In genomic region chr11:86592659-86593451, GRCh38 we compare ENCODE assay signal across 8 cellular contexts.
A peak's percentile ranks its signal among the peaks of the same experiment; 100 is the strongest.
DNase-seq lines count a peak whose midpoint lies in the region; ATAC-seq lines count a peak whose summit lies in the region.

No MANE protein-coding gene starts in this region.

- CTCF ChIA-PET in T-cell (lab: Charles Lee): interaction anchor here in 1 of 2 donors (0.7 to 0.8 kb wide), 2 partner anchors 16 to 155 kb away, joined by 3 to 6 read pairs; no protein-coding TSS in a partner anchor

- ATAC-seq in GM18508 (IDR thresholded peaks at IDR 0.05; ENCODE audit: insufficient read depth, unreplicated experiment) (peak; percentile 94), HG02763 (IDR thresholded peaks at IDR 0.05; ENCODE audit: unreplicated experiment) (peak; percentile 86), T-cell (replicated peaks in 1 of 4) (peak; percentile 55 to 97 (median 77)), left lobe of liver (peak; percentile 43)
- ATAC-seq in activated naive CD8-positive, alpha-beta T cell treated with anti-CD3 and anti-CD28 coated beads, Interleukin-2, amount 50 U/mL, for 24 hours: peak; percentile 94

- no peaks in the 10 kb centered on the region for H3K36me3 ChIP-seq in H7 (replicated peaks; ENCODE audit: control insufficient read depth, insufficient read depth, low read length)

- no peaks in the 10 kb centered on the region for H3K9me3 Mint-ChIP-seq in T-cell
- H3K9me3 Mint-ChIP-seq in activated naive CD8-positive, alpha-beta T cell treated with anti-CD3 and anti-CD28 coated beads, Interleukin-2, amount 50 U/mL, for 24 hours: peaks cover 13% of the 10 kb centered on the region

- H3K27ac Mint-ChIP-seq in T-cell: no peak overlapping the region
- H3K27ac Mint-ChIP-seq in activated naive CD8-positive, alpha-beta T cell treated with anti-CD3 and anti-CD28 coated beads, Interleukin-2, amount 50 U/mL, for 24 hours: peak overlapping the region; percentile 86

- peak; percentile 48 for DNase-seq in NCI-H1048 (lab: John Stamatoyannopoulos, UW)
- peak in 33 of 34 experiments; percentile 15 to 62 (median 39) for DNase-seq in T-cell
- DNase-seq in activated naive CD8-positive, alpha-beta T cell treated with anti-CD3 and anti-CD28 coated beads, Interleukin-2, amount 50 U/mL, for 24 hours: peak; percentile 88
- no peak for DNase-seq in left lobe of liver (ENCODE audit: low spot score)
- DNase-seq in stimulated activated CD8-positive, alpha-beta memory T cell treated with anti-CD3 and anti-CD28 coated beads, Interleukin-12 subunit alpha, Interleukin-12 subunit beta, amount 100 ng/mL, for 4 hours (ENCODE audit: low read depth): peak; percentile 43
- no peak for DNase-seq in H7

- no peaks in the 10 kb centered on the region for H3K27me3 Mint-ChIP-seq in T-cell
- H3K27me3 Mint-ChIP-seq in activated naive CD8-positive, alpha-beta T cell treated with anti-CD3 and anti-CD28 coated beads, Interleukin-2, amount 50 U/mL, for 24 hours: peaks cover 3% of the 10 kb centered on the region

- POLR2A ChIA-PET in T-cell (lab: Charles Lee): no interaction called here

- peaks cover 12 to 17% (median 16%) of the 10 kb centered on the region in 3 donors for H3K4me1 Mint-ChIP-seq in T-cell
- peaks cover 46% of the 10 kb centered on the region for H3K4me1 Mint-ChIP-seq in activated naive CD8-positive, alpha-beta T cell treated with anti-CD3 and anti-CD28 coated beads, Interleukin-2, amount 50 U/mL, for 24 hours

- H3K4me3 Mint-ChIP-seq in T-cell: no peak overlapping the region
- H3K4me3 Mint-ChIP-seq in activated naive CD8-positive, alpha-beta T cell treated with anti-CD3 and anti-CD28 coated beads, Interleukin-2, amount 50 U/mL, for 24 hours: peak overlapping the region; percentile 21

- H3K27me3 ChIP-seq in H7 (ENCODE audit: control insufficient read depth, insufficient read depth, low read length): no peaks in the 10 kb centered on the region

- H3K36me3 Mint-ChIP-seq in T-cell: no peaks in the 10 kb centered on the region
- H3K36me3 Mint-ChIP-seq in activated naive CD8-positive, alpha-beta T cell treated with anti-CD3 and anti-CD28 coated beads, Interleukin-2, amount 50 U/mL, for 24 hours (ENCODE audit: low read depth): peaks cover 2% of the 10 kb centered on the region

- no peak overlapping the region for H3K4me3 ChIP-seq in H7 (ENCODE audit: insufficient read depth, low read depth, low read length)

Comparison
In these comparisons a context has a peak if more than half of its experiments do, and no peak if none do; other contexts are left out.
1. ATAC-seq: peak in every context shown above with its lines; median percentile 94 in GM18508; 94 in activated naive CD8-positive, alpha-beta T cell treated with anti-CD3 and anti-CD28 coated beads, Interleukin-2, amount 50 U/mL, for 24 hours; 86 in HG02763; 77 in T-cell; 43 in left lobe of liver.
2. DNase-seq: peak in NCI-H1048 (single experiment), T-cell (33 of 34), activated naive CD8-positive, alpha-beta T cell treated with anti-CD3 and anti-CD28 coated beads, Interleukin-2, amount 50 U/mL, for 24 hours (single experiment) and stimulated activated CD8-positive, alpha-beta memory T cell treated with anti-CD3 and anti-CD28 coated beads, Interleukin-12 subunit alpha, Interleukin-12 subunit beta, amount 100 ng/mL, for 4 hours (single experiment); none in left lobe of liver (single experiment) and H7 (single experiment).